ENCODE assay signal across 1 cellular context in the genomic region with DNA sequence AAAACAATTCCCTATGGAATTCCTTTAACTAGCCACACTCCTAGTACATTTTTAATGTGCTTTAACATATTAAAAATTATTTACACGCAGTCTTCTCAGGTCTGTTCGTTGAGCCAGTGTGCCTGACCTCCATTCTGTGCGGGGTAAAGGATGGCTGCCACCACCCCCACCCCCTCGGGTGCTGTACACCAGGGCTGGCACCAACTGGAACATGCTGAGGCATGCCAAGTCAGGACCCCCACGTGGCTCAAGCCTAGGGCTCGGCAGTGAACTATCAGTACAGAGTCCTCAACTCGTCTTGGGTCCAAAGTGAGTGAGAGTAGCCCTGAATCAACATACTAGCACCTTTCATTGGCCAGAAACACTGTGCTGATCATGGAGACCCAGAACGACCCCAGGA.
TF ChIP-seq lines count a peak whose summit lies in the region.

No MANE protein-coding gene starts in this region.

TF ChIP-seq in H1, 55 proteins besides CTCF, POLR2A, EP300 and RAD21:
- TF ChIP-seq SP4 (IDR thresholded peaks at IDR 0.05; ENCODE audit: low read length), result no peak
- TF ChIP-seq KDM4A (IDR thresholded peaks at IDR 0.05; ENCODE audit: low read depth, low read length, severe bottlenecking), result no peak
- TF ChIP-seq HDAC2 (IDR thresholded peaks at IDR 0.05; ENCODE audit: borderline replicate concordance in 1 of 2, low read depth in 2 of 2, low read length in 2 of 2), result no peak
- TF ChIP-seq TAF7 (optimal IDR thresholded peaks at IDR 0.05; ENCODE audit: borderline replicate concordance, low read depth, low read length), result no peak
- TF ChIP-seq RBBP5 (IDR thresholded peaks at IDR 0.05; ENCODE audit: borderline replicate concordance, low read depth, low read length), result no peak
- TF ChIP-seq PHF8 (conservative IDR thresholded peaks at IDR 0.05; ENCODE audit: low read depth, low read length), result no peak
- TF ChIP-seq SIN3A (conservative IDR thresholded peaks at IDR 0.05 in 1 of 2, IDR thresholded peaks at IDR 0.05 in 1 of 2; ENCODE audit: low read depth in 1 of 2, low read length in 2 of 2), result no peak
- no peak for TF ChIP-seq ZNF274 (IDR thresholded peaks at IDR 0.05; ENCODE audit: borderline replicate concordance, extremely low read depth, low read length)
- TF ChIP-seq CEBPB (IDR thresholded peaks at IDR 0.05; ENCODE audit: low read depth, low read length), result no peak
- TF ChIP-seq FOSL1 (IDR thresholded peaks at IDR 0.05; ENCODE audit: insufficient read depth, low read depth, low read length), result no peak
- TF ChIP-seq BCL11A (IDR thresholded peaks at IDR 0.05; ENCODE audit: low read depth in 2 of 2, low read length in 2 of 2), result no peak
- no peak for TF ChIP-seq MAFK (IDR thresholded peaks at IDR 0.05; ENCODE audit: low read depth, low read length)
- TF ChIP-seq BACH1 (IDR thresholded peaks at IDR 0.05; ENCODE audit: low read length), result no peak
- TF ChIP-seq, protein P1, sequence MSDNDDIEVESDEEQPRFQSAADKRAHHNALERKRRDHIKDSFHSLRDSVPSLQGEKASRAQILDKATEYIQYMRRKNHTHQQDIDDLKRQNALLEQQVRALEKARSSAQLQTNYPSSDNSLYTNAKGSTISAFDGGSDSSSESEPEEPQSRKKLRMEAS (IDR thresholded peaks at IDR 0.05), result no peak
- TF ChIP-seq CHD2 (IDR thresholded peaks at IDR 0.05; ENCODE audit: low read length), result no peak
- no peak for TF ChIP-seq CHD7 (IDR thresholded peaks at IDR 0.05; ENCODE audit: insufficient replicate concordance, low read length)
- no peak for TF ChIP-seq TBP (IDR thresholded peaks at IDR 0.05; ENCODE audit: low read depth, low read length)
- TF ChIP-seq TCF12 (IDR thresholded peaks at IDR 0.05; ENCODE audit: low read depth, low read length), result no peak
- TF ChIP-seq, protein P2, sequence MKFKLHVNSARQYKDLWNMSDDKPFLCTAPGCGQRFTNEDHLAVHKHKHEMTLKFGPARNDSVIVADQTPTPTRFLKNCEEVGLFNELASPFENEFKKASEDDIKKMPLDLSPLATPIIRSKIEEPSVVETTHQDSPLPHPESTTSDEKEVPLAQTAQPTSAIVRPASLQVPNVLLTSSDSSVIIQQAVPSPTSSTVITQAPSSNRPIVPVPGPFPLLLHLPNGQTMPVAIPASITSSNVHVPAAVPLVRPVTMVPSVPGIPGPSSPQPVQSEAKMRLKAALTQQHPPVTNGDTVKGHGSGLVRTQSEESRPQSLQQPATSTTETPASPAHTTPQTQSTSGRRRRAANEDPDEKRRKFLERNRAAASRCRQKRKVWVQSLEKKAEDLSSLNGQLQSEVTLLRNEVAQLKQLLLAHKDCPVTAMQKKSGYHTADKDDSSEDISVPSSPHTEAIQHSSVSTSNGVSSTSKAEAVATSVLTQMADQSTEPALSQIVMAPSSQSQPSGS (IDR thresholded peaks at IDR 0.05; ENCODE audit: low read length), result no peak
- TF ChIP-seq POU5F1 (IDR thresholded peaks at IDR 0.05; ENCODE audit: low read depth, low read length), result no peak
